ENCODE assay signal across 13 cellular contexts in genomic region chr1:66214901-66215300, GRCh38.
A peak's percentile ranks its signal among the peaks of the same experiment; 100 is the strongest.
DNase-seq lines count a peak whose midpoint lies in the region; ATAC-seq and TF ChIP-seq lines count a peak whose summit lies in the region.
"Had no signal": no experiment of that assay in that cellular context is flagged by ENCODE, and none has a peak within 500 bp of the region (broad histone marks: within the 10 kb centered on the region; RNA-seq: fewer than 3 reads in every experiment).

No MANE protein-coding gene starts in this region.

- peak overlapping the region; percentile 19 for H3K27ac Mint-ChIP-seq in activated CD8-positive, alpha-beta T cell treated with anti-CD3 and anti-CD28 coated beads for 36 hours
- H3K27ac Mint-ChIP-seq: stimulated activated naive CD8-positive, alpha-beta T cell treated with anti-CD3 and anti-CD28 coated beads, Interleukin-15, Interleukin-2, amounts not matched to agents 100 ng/mL and 50 ng/mL, for 24 hours had no signal

- H3K27me3 ChIP-seq in A673 (replicated peaks; ENCODE audit: insufficient read depth, low read depth, low read length, poor library complexity), result no peaks in the 10 kb centered on the region

- H3K9me3 ChIP-seq in A673 (ENCODE audit: low read depth, low read length, poor library complexity, severe bottlenecking), result no peaks in the 10 kb centered on the region

- peak; percentile 13 for DNase-seq in AG10803 (ENCODE audit: low read depth)
- peak; percentile 22 for DNase-seq in activated CD8-positive, alpha-beta T cell treated with anti-CD3 and anti-CD28 coated beads for 36 hours
- no peak for DNase-seq in AG20443 (ENCODE audit: low spot score)
- no peak for DNase-seq in substantia nigra (lab: John Stamatoyannopoulos, UW)
- no peak for DNase-seq in amygdala (lab: John Stamatoyannopoulos, UW)
- DNase-seq in A673 (ENCODE audit: low spot score), result no peak
- DNase-seq: C1 segment of cervical spinal cord; effector CD8-positive, alpha-beta T cell; NCI-H2081 treated with DMSO at 0.1 percent for 48 hours had no signal

- CTCF ChIA-PET in activated CD8-positive, alpha-beta T cell treated with anti-CD3 and anti-CD28 coated beads for 36 hours (lab: Charles Lee), result interaction anchor here (1.0 to 2.0 kb wide), 2 partner anchors 10 to 28 kb away, joined by 3 to 11 read pairs; no protein-coding TSS in a partner anchor
- CTCF ChIA-PET in A673 (lab: Charles Lee), result no interaction called here

- no peaks in the 10 kb centered on the region for H3K4me1 ChIP-seq in A673 (ENCODE audit: insufficient read depth, low read length, poor library complexity, severe bottlenecking)

- H3K9me3 Mint-ChIP-seq in activated CD8-positive, alpha-beta T cell treated with anti-CD3 and anti-CD28 coated beads for 36 hours, result no peaks in the 10 kb centered on the region
- H3K9me3 Mint-ChIP-seq: stimulated activated naive CD8-positive, alpha-beta T cell treated with anti-CD3 and anti-CD28 coated beads, Interleukin-15, Interleukin-2, amounts not matched to agents 100 ng/mL and 50 ng/mL, for 24 hours had no signal

- BruUV-seq in A673 (replicated peaks; lab: Mats Ljungman, UMichigan), result no TSS peak

- ATAC-seq in GM18499 (IDR thresholded peaks at IDR 0.05; ENCODE audit: insufficient read depth, unreplicated experiment), result peak; percentile 70
- peak; percentile 84 for ATAC-seq in HG02885 (IDR thresholded peaks at IDR 0.05; ENCODE audit: poor library complexity, unreplicated experiment)
- peak; percentile 89 for ATAC-seq in activated CD8-positive, alpha-beta T cell treated with anti-CD3 and anti-CD28 coated beads for 36 hours
- ATAC-seq: HCT116 had no signal

- H3K4me3 Mint-ChIP-seq in activated CD8-positive, alpha-beta T cell treated with anti-CD3 and anti-CD28 coated beads for 36 hours, result no peak overlapping the region
- H3K4me3 Mint-ChIP-seq: stimulated activated naive CD8-positive, alpha-beta T cell treated with anti-CD3 and anti-CD28 coated beads, Interleukin-15, Interleukin-2, amounts not matched to agents 100 ng/mL and 50 ng/mL, for 24 hours had no signal

- no peak overlapping the region for H3K4me3 ChIP-seq in AG10803 (ENCODE audit: low read length)
- H3K4me3 ChIP-seq in A673 (ENCODE audit: low read depth, low read length, poor library complexity, severe bottlenecking), result no peak overlapping the region

- H3K27ac ChIP-seq in substantia nigra (ENCODE audit: low read depth, low read length, poor library complexity, severe bottlenecking) (no peak overlapping the region), A673 (ENCODE audit: low read depth, low read length, poor library complexity, severe bottlenecking) (no peak overlapping the region)

- no peaks in the 10 kb centered on the region for H3K36me3 ChIP-seq in A673 (ENCODE audit: insufficient read depth, low read length, poor library complexity, severe bottlenecking)

- no peaks in the 10 kb centered on the region for H3K36me3 Mint-ChIP-seq in activated CD8-positive, alpha-beta T cell treated with anti-CD3 and anti-CD28 coated beads for 36 hours (ENCODE audit: low read depth)

- intact Hi-C loops in activated CD8-positive, alpha-beta T cell treated with anti-CD3 and anti-CD28 coated beads for 36 hours (cut with micrococcal nuclease), result no loop called here
- intact Hi-C loops in A673 (cut with micrococcal nuclease; ENCODE audit: unreplicated experiment), result no loop called here

- H3K4me1 Mint-ChIP-seq in activated CD8-positive, alpha-beta T cell treated with anti-CD3 and anti-CD28 coated beads for 36 hours (ENCODE audit: low read depth), result peaks cover 9% of the 10 kb centered on the region

- TF ChIP-seq CTCF in AG10803 (conservative IDR thresholded peaks at IDR 0.05; ENCODE audit: low read length) (no peak), A673 (conservative IDR thresholded peaks at IDR 0.05; ENCODE audit: low read depth, low read length) (no peak)
- no peak for TF ChIP-seq CTCF in activated CD8-positive, alpha-beta T cell treated with anti-CD3 and anti-CD28 coated beads for 36 hours (IDR thresholded peaks at IDR 0.05)

- POLR2A ChIA-PET in activated CD8-positive, alpha-beta T cell treated with anti-CD3 and anti-CD28 coated beads for 36 hours (lab: Charles Lee), result no interaction called here
- POLR2A ChIA-PET in A673 (lab: Charles Lee; ENCODE audit: low non-redundant PET), result no interaction called here

- no peaks in the 10 kb centered on the region for H3K27me3 Mint-ChIP-seq in activated CD8-positive, alpha-beta T cell treated with anti-CD3 and anti-CD28 coated beads for 36 hours
- H3K27me3 Mint-ChIP-seq: stimulated activated naive CD8-positive, alpha-beta T cell treated with anti-CD3 and anti-CD28 coated beads, Interleukin-15, Interleukin-2, amounts not matched to agents 100 ng/mL and 50 ng/mL, for 24 hours had no signal

Comparison
In these comparisons a context has a peak if more than half of its experiments do, and no peak if none do; other contexts are left out.
1. DNase-seq: peak in AG10803 (single experiment) and activated CD8-positive, alpha-beta T cell treated with anti-CD3 and anti-CD28 coated beads for 36 hours (single experiment); none in AG20443 (single experiment), substantia nigra (0 of 49), amygdala (0 of 56) and A673 (single experiment).
2. Peak in every context shown above with its lines, with median percentiles within 50 percentile points of each other: ATAC-seq.